9 cellular contexts compared by ENCODE assay signal in the genomic region with DNA sequence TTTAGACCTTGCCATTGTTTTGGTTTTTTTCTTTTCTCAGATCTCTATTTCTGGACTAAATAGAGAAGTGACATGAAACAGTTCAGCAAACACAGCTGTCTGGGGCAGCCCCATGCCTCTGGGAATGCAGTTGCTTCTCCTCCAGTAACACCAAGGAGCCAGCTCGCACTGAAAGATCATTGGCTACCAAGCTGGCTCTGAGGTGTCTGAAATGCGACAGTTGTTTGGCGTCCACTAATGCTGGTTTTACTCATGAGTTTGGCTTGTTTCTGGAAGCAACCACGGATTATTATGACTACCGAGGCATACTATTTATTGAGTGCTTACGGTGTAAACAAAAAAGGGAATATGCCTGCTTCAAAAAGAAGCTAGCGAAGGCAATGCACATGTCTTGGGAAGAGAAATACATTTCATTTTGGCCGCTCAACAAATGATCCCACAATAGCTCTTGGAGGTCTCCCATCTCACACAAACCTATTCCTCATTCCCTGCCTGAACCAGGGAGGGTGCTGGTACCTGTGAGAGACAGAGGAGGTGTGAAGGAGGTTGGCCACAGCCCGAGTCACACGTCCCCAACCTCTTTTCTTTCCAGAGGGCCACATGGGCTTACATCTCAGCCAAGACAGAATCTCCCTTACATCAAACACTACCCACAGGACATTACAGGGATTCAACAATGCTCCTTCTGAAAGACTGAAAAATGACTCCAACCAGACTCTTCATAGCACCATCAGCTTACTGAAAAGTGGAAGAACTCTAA. TPM values are rescaled to one million over a fixed set of nuclear protein-coding genes. Genes with fewer than 3 reads are reported as not detected.
A peak's percentile ranks its signal among the peaks of the same experiment; 100 is the strongest.
DNase-seq lines count a peak whose midpoint lies in the region; ATAC-seq and TF ChIP-seq lines count a peak whose summit lies in the region.
"Had no signal": no experiment of that assay in that cellular context is flagged by ENCODE, and none has a peak within 500 bp of the region (broad histone marks: within the 10 kb centered on the region; RNA-seq: fewer than 3 reads in every experiment).

No MANE protein-coding gene starts in this region.

- peaks cover 5 to 19% (median 10%) of the 10 kb centered on the region in 11 experiments; a peak in 16 of 22 replicates for H3K36me3 ChIP-seq in BLaER1 treated with 17β-estradiol and CSF1 and Interleukin-3, amounts not matched to agents 10 nM and 100 nM
- H3K36me3 ChIP-seq in gastroesophageal sphincter = peaks cover 0 to 13% of the 10 kb centered on the region in 2 donors
- no peaks in the 10 kb centered on the region for H3K36me3 ChIP-seq in hepatocyte (replicated peaks; ENCODE audit: insufficient read depth, low read depth)

- no peaks in the 10 kb centered on the region for H3K79me2 ChIP-seq in hepatocyte

- TF ChIP-seq POLR2A in gastroesophageal sphincter (IDR thresholded peaks at IDR 0.05) = no peak

- peaks cover 0 to 9% (median 5%) of the 10 kb centered on the region in 11 experiments; a peak in 7 of 22 replicates for H3K9me3 ChIP-seq in BLaER1 treated with 17β-estradiol and CSF1 and Interleukin-3, amounts not matched to agents 10 nM and 100 nM (replicated peaks in 1 of 11)
- H3K9me3 ChIP-seq in gastroesophageal sphincter (no peaks in the 10 kb centered on the region), hepatocyte (ENCODE audit: low read depth) (no peaks in the 10 kb centered on the region)

- TF ChIP-seq CTCF in gastroesophageal sphincter (IDR thresholded peaks at IDR 0.05) (no peak), hepatocyte (IDR thresholded peaks at IDR 0.05; ENCODE audit: poor library complexity) (no peak)

- no peaks in the 10 kb centered on the region for H3K9me2 ChIP-seq in hepatocyte (replicated peaks; ENCODE audit: insufficient read depth)

- peak overlapping the region in 9 of 11 experiments; percentile 10 to 60 (median 42); a peak in 13 of 22 replicates for H3K9ac ChIP-seq in BLaER1 treated with 17β-estradiol and CSF1 and Interleukin-3, amounts not matched to agents 10 nM and 100 nM

- peaks cover 0 to 3% (median 0%) of the 10 kb centered on the region in 11 experiments; a peak in 1 of 22 replicates for H4K20me1 ChIP-seq in BLaER1 treated with 17β-estradiol and CSF1 and Interleukin-3, amounts not matched to agents 10 nM and 100 nM
- no peaks in the 10 kb centered on the region for H4K20me1 ChIP-seq in hepatocyte (ENCODE audit: insufficient read depth, poor library complexity, severe bottlenecking)

- no peaks in the 10 kb centered on the region for H3K27me3 ChIP-seq in BLaER1 treated with 17β-estradiol and CSF1 and Interleukin-3, amounts not matched to agents 10 nM and 100 nM
- H3K27me3 ChIP-seq in gastroesophageal sphincter (no peaks in the 10 kb centered on the region), hepatocyte (no peaks in the 10 kb centered on the region)

- peaks cover 45 to 73% (median 60%) of the 10 kb centered on the region in 10 experiments for H3K4me1 ChIP-seq in BLaER1 treated with 17β-estradiol and CSF1 and Interleukin-3, amounts not matched to agents 10 nM and 100 nM
- peaks cover 0 to 27% (median 6%) of the 10 kb centered on the region in 3 donors for H3K4me1 ChIP-seq in gastroesophageal sphincter
- no peaks in the 10 kb centered on the region for H3K4me1 ChIP-seq in hepatocyte (ENCODE audit: insufficient read depth)

- TF ChIP-seq EP300 in gastroesophageal sphincter (IDR thresholded peaks at IDR 0.05) = no peak

- H3K4me3 ChIP-seq in BLaER1 treated with 17β-estradiol and CSF1 and Interleukin-3, amounts not matched to agents 10 nM and 100 nM = 0 out of 20 replicates have a peak overlapping the region, but pooled peaks of 2 of the 10 experiments have one; percentile 10 to 29
- H3K4me3 ChIP-seq in gastroesophageal sphincter (no peak overlapping the region), hepatocyte (no peak overlapping the region)

- DNase-seq in mesenteric fat pad (ENCODE audit: low spot score) = no peak
- DNase-seq in SHP77 (lab: John Stamatoyannopoulos, UW) = no peak
- DNase-seq in hepatocyte (ENCODE audit: low spot score) = no peak
- DNase-seq in NCI-H2196 (lab: John Stamatoyannopoulos, UW; ENCODE audit: unreplicated experiment) = no peak

- H3K4me2 ChIP-seq in BLaER1 treated with 17β-estradiol and CSF1 and Interleukin-3, amounts not matched to agents 10 nM and 100 nM = peak overlapping the region; percentile 66 to 88 (median 80)
- H3K4me2 ChIP-seq in hepatocyte = no peak overlapping the region

- H3K27ac ChIP-seq in BLaER1 treated with 17β-estradiol and CSF1 and Interleukin-3, amounts not matched to agents 10 nM and 100 nM = peak overlapping the region; percentile 62 to 79 (median 69)
- H3K27ac ChIP-seq in gastroesophageal sphincter (peak overlapping the region in 3 of 4 donors; percentile 45 to 60 (median 57)), hepatocyte (no peak overlapping the region)
- H3K27ac ChIP-seq: epithelial cell of prostate had no signal

- H2AFZ ChIP-seq in hepatocyte = no peak overlapping the region

- ATAC-seq in GM19468 (IDR thresholded peaks at IDR 0.05; ENCODE audit: extremely low read depth, unreplicated experiment) (peak; percentile 95), HG03378 (IDR thresholded peaks at IDR 0.05; ENCODE audit: unreplicated experiment) (peak; percentile 94), gastroesophageal sphincter (peak; percentile 71)

- 15 to 37% methylated on average over 9 to 10 of the region's 10 CpGs for WGBS in gastroesophageal sphincter (ENCODE audit: low coverage in 1 of 2), 2 donors
- 85% methylated on average over 10 of the region's 10 CpGs for WGBS in hepatocyte (ENCODE audit: low lambda C conversion rate, missing lambda C conversion rate)

RNA-seq across cellular contexts. Expression of gene NEB, which starts 37.5 kb away (rescaled TPM):
- total RNA-seq in gastroesophageal sphincter (under 1 TPM; 0.07 to 0.47 (median 0.21) TPM), mesenteric fat pad (0.64 TPM), hepatocyte (2.2 and 3.3 TPM in 2 replicates)
- polyA plus RNA-seq in hepatocyte = 0.75 and 3.4 TPM in 2 replicates

RNA-seq across cellular contexts. Expression of gene ARL5A, which starts 56.4 kb away (rescaled TPM):
- total RNA-seq in gastroesophageal sphincter (100 to 1,000 TPM in 1 of 4 donors, 10 to 100 TPM in 3; 58.8 to 104 (median 85.6) TPM), mesenteric fat pad (50.6 TPM), hepatocyte (66.4 and 68.3 TPM in 2 replicates)
- 23.2 and 23.4 TPM in 2 replicates for polyA plus RNA-seq in hepatocyte
